Comparison of ENCODE assay signal across 1 cellular context in the genomic region with DNA sequence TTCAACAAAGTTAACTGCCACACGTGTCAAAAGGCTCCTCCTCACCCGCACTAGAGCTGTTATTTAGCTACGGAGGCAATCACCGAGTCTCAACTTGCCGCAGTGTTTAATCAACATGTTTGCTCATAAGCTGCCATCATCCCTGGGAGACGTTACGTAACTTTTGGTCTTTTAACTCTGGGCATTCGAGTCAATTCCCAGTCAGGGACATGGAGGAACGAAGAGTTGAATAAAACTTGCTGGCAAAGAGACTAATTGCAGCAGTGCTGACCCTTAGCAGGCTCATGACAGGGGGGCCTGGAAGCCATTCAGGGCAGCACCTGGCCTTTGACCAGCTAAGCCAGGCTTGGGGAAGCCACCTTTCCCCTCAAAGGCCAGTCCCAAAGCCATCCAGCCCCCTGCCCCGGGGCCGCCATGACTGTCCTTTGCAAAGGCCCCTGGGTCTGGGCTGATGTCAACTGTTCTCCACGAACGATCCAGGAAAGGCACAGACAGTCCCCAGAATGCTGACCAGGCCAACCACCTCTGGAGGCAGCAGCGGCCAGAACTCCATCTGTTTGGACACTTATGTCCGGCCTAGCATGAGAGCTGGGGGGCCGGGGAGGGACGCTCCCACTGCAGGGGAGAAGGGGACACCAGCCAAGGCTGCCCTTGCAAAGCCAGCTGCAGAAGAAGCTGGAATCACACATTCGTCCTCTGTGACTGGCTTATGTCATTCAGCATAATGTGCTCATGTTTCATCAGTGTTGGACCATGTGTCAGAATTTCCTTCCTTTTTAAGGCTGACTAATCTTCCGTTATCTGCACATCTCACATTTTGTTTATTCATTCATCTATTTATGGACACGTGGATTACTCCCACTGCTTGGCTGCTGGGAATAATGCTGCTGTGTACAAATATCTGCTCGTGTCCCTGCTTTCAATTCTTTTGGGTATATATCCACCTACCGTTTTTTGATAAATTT.
TF ChIP-seq lines count a peak whose summit lies in the region.

No MANE protein-coding gene starts in this region.

TF ChIP-seq in HepG2, 621 proteins besides CTCF, POLR2A, EP300 and RAD21 (continued from another document and continues in another):
- TF ChIP-seq, protein P1, sequence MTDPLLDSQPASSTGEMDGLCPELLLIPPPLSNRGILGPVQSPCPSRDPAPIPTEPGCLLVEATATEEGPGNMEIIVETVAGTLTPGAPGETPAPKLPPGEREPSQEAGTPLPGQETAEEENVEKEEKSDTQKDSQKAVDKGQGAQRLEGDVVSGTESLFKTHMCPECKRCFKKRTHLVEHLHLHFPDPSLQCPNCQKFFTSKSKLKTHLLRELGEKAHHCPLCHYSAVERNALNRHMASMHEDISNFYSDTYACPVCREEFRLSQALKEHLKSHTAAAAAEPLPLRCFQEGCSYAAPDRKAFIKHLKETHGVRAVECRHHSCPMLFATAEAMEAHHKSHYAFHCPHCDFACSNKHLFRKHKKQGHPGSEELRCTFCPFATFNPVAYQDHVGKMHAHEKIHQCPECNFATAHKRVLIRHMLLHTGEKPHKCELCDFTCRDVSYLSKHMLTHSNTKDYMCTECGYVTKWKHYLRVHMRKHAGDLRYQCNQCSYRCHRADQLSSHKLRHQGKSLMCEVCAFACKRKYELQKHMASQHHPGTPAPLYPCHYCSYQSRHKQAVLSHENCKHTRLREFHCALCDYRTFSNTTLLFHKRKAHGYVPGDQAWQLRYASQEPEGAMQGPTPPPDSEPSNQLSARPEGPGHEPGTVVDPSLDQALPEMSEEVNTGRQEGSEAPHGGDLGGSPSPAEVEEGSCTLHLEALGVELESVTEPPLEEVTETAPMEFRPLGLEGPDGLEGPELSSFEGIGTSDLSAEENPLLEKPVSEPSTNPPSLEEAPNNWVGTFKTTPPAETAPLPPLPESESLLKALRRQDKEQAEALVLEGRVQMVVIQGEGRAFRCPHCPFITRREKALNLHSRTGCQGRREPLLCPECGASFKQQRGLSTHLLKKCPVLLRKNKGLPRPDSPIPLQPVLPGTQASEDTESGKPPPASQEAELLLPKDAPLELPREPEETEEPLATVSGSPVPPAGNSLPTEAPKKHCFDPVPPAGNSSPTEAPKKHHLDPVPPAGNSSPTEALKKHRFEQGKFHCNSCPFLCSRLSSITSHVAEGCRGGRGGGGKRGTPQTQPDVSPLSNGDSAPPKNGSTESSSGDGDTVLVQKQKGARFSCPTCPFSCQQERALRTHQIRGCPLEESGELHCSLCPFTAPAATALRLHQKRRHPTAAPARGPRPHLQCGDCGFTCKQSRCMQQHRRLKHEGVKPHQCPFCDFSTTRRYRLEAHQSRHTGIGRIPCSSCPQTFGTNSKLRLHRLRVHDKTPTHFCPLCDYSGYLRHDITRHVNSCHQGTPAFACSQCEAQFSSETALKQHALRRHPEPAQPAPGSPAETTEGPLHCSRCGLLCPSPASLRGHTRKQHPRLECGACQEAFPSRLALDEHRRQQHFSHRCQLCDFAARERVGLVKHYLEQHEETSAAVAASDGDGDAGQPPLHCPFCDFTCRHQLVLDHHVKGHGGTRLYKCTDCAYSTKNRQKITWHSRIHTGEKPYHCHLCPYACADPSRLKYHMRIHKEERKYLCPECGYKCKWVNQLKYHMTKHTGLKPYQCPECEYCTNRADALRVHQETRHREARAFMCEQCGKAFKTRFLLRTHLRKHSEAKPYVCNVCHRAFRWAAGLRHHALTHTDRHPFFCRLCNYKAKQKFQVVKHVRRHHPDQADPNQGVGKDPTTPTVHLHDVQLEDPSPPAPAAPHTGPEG (CRISPR knock-in tag; IDR thresholded peaks at IDR 0.05): no peak
- TF ChIP-seq NFRKB (IDR thresholded peaks at IDR 0.05) (no peak), MTF1 (CRISPR knock-in tag; IDR thresholded peaks at IDR 0.05) (no peak), SRSF4 (IDR thresholded peaks at IDR 0.05; ENCODE audit: low read depth, low read length, poor library complexity, severe bottlenecking) (no peak), ETV5 (CRISPR knock-in tag; IDR thresholded peaks at IDR 0.05; ENCODE audit: borderline replicate concordance) (peak; percentile 75), ARID2 (CRISPR knock-in tag; IDR thresholded peaks at IDR 0.05; ENCODE audit: borderline replicate concordance) (peak; percentile 78; the same call in 1 of the 2 replicates), ZNF263 (CRISPR knock-in tag; IDR thresholded peaks at IDR 0.05) (peak; percentile 44; the same call in 1 of the 2 replicates), ZNF124 (CRISPR knock-in tag; IDR thresholded peaks at IDR 0.05) (peak; percentile 86; the same call in 1 of the 2 replicates), ZIK1 (CRISPR knock-in tag; IDR thresholded peaks at IDR 0.05; ENCODE audit: borderline replicate concordance, low read depth) (no peak)
- TF ChIP-seq, protein P2, sequence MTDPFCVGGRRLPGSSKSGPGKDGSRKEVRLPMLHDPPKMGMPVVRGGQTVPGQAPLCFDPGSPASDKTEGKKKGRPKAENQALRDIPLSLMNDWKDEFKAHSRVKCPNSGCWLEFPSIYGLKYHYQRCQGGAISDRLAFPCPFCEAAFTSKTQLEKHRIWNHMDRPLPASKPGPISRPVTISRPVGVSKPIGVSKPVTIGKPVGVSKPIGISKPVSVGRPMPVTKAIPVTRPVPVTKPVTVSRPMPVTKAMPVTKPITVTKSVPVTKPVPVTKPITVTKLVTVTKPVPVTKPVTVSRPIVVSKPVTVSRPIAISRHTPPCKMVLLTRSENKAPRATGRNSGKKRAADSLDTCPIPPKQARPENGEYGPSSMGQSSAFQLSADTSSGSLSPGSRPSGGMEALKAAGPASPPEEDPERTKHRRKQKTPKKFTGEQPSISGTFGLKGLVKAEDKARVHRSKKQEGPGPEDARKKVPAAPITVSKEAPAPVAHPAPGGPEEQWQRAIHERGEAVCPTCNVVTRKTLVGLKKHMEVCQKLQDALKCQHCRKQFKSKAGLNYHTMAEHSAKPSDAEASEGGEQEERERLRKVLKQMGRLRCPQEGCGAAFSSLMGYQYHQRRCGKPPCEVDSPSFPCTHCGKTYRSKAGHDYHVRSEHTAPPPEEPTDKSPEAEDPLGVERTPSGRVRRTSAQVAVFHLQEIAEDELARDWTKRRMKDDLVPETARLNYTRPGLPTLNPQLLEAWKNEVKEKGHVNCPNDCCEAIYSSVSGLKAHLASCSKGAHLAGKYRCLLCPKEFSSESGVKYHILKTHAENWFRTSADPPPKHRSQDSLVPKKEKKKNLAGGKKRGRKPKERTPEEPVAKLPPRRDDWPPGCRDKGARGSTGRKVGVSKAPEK (CRISPR knock-in tag; IDR thresholded peaks at IDR 0.05; ENCODE audit: borderline replicate concordance): 0 out of 2 replicates have a peak, but pooled peaks have one; percentile 8
- TF ChIP-seq, protein P3, sequence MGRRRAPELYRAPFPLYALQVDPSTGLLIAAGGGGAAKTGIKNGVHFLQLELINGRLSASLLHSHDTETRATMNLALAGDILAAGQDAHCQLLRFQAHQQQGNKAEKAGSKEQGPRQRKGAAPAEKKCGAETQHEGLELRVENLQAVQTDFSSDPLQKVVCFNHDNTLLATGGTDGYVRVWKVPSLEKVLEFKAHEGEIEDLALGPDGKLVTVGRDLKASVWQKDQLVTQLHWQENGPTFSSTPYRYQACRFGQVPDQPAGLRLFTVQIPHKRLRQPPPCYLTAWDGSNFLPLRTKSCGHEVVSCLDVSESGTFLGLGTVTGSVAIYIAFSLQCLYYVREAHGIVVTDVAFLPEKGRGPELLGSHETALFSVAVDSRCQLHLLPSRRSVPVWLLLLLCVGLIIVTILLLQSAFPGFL (CRISPR knock-in tag; IDR thresholded peaks at IDR 0.05): no peak
- TF ChIP-seq, protein P4, sequence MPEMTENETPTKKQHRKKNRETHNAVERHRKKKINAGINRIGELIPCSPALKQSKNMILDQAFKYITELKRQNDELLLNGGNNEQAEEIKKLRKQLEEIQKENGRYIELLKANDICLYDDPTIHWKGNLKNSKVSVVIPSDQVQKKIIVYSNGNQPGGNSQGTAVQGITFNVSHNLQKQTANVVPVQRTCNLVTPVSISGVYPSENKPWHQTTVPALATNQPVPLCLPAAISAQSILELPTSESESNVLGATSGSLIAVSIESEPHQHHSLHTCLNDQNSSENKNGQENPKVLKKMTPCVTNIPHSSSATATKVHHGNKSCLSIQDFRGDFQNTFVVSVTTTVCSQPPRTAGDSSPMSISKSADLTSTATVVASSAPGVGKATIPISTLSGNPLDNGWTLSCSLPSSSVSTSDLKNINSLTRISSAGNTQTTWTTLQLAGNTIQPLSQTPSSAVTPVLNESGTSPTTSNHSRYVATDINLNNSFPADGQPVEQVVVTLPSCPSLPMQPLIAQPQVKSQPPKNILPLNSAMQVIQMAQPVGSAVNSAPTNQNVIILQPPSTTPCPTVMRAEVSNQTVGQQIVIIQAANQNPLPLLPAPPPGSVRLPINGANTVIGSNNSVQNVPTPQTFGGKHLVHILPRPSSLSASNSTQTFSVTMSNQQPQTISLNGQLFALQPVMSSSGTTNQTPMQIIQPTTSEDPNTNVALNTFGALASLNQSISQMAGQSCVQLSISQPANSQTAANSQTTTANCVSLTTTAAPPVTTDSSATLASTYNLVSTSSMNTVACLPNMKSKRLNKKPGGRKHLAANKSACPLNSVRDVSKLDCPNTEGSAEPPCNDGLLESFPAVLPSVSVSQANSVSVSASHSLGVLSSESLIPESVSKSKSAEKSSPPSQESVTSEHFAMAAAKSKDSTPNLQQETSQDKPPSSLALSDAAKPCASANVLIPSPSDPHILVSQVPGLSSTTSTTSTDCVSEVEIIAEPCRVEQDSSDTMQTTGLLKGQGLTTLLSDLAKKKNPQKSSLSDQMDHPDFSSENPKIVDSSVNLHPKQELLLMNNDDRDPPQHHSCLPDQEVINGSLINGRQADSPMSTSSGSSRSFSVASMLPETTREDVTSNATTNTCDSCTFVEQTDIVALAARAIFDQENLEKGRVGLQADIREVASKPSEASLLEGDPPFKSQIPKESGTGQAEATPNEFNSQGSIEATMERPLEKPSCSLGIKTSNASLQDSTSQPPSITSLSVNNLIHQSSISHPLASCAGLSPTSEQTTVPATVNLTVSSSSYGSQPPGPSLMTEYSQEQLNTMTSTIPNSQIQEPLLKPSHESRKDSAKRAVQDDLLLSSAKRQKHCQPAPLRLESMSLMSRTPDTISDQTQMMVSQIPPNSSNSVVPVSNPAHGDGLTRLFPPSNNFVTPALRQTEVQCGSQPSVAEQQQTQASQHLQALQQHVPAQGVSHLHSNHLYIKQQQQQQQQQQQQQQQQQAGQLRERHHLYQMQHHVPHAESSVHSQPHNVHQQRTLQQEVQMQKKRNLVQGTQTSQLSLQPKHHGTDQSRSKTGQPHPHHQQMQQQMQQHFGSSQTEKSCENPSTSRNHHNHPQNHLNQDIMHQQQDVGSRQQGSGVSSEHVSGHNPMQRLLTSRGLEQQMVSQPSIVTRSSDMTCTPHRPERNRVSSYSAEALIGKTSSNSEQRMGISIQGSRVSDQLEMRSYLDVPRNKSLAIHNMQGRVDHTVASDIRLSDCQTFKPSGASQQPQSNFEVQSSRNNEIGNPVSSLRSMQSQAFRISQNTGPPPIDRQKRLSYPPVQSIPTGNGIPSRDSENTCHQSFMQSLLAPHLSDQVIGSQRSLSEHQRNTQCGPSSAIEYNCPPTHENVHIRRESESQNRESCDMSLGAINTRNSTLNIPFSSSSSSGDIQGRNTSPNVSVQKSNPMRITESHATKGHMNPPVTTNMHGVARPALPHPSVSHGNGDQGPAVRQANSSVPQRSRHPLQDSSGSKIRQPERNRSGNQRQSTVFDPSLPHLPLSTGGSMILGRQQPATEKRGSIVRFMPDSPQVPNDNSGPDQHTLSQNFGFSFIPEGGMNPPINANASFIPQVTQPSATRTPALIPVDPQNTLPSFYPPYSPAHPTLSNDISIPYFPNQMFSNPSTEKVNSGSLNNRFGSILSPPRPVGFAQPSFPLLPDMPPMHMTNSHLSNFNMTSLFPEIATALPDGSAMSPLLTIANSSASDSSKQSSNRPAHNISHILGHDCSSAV (CRISPR knock-in tag; IDR thresholded peaks at IDR 0.05; ENCODE audit: borderline replicate concordance): peak; percentile 63; the same call in 1 of the 2 replicates
- TF ChIP-seq, protein P5, sequence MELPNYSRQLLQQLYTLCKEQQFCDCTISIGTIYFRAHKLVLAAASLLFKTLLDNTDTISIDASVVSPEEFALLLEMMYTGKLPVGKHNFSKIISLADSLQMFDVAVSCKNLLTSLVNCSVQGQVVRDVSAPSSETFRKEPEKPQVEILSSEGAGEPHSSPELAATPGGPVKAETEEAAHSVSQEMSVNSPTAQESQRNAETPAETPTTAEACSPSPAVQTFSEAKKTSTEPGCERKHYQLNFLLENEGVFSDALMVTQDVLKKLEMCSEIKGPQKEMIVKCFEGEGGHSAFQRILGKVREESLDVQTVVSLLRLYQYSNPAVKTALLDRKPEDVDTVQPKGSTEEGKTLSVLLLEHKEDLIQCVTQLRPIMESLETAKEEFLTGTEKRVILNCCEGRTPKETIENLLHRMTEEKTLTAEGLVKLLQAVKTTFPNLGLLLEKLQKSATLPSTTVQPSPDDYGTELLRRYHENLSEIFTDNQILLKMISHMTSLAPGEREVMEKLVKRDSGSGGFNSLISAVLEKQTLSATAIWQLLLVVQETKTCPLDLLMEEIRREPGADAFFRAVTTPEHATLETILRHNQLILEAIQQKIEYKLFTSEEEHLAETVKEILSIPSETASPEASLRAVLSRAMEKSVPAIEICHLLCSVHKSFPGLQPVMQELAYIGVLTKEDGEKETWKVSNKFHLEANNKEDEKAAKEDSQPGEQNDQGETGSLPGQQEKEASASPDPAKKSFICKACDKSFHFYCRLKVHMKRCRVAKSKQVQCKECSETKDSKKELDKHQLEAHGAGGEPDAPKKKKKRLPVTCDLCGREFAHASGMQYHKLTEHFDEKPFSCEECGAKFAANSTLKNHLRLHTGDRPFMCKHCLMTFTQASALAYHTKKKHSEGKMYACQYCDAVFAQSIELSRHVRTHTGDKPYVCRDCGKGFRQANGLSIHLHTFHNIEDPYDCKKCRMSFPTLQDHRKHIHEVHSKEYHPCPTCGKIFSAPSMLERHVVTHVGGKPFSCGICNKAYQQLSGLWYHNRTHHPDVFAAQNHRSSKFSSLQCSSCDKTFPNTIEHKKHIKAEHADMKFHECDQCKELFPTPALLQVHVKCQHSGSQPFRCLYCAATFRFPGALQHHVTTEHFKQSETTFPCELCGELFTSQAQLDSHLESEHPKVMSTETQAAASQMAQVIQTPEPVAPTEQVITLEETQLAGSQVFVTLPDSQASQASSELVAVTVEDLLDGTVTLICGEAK (IDR thresholded peaks at IDR 0.05): no peak
- TF ChIP-seq, protein P5 (CRISPR knock-in tag; IDR thresholded peaks at IDR 0.05): no peak
